Comparison of ENCODE assay signal across 8 cellular contexts in genomic region chr19:46603195-46603637, GRCh38. TPM values are rescaled to one million over a fixed set of nuclear protein-coding genes. Genes with fewer than 3 reads are reported as not detected.
A peak's percentile ranks its signal among the peaks of the same experiment; 100 is the strongest.
DNase-seq lines count a peak whose midpoint lies in the region; ATAC-seq and TF ChIP-seq lines count a peak whose summit lies in the region.

No MANE protein-coding gene starts in this region.

- peaks cover 37% of the 10 kb centered on the region for H3K36me3 Mint-ChIP-seq in activated B cell treated with CpG ODN at 0.5 μM for 24 hours (ENCODE audit: low read depth)

- no peaks in the 10 kb centered on the region for H3K27me3 ChIP-seq in HAP-1 (ENCODE audit: low read depth)
- H3K27me3 ChIP-seq in iPS-20b (ENCODE audit: insufficient read depth, low read length) = no peaks in the 10 kb centered on the region
- H3K27me3 ChIP-seq in stomach = no peaks in the 10 kb centered on the region

- peak overlapping the region; percentile 12 for H3K27ac Mint-ChIP-seq in activated B cell treated with CpG ODN at 0.5 μM for 24 hours

- DNase-seq in HAP-1 (ENCODE audit: low spot score in 2 of 2) (no peak), activated B cell treated with CpG ODN at 0.5 μM for 24 hours (no peak), stomach (peak; percentile 59), NCI-H1048 (lab: John Stamatoyannopoulos, UW) (no peak)

- no peak for TF ChIP-seq EP300 in stomach (IDR thresholded peaks at IDR 0.05)

- H3K27ac ChIP-seq in iPS-20b (ENCODE audit: low read length) (no peak overlapping the region), stomach (peak overlapping the region; percentile 94 to 99 (median 96))

- in situ Hi-C loops in HAP-1 (cut with MboI; ENCODE audit: low sequenced_read_pairs) = no loop called here

- H3K9ac ChIP-seq in iPS-20b (ENCODE audit: low read depth, low read length) = peak overlapping the region; percentile 97; the same call in 1 of the 2 replicates

- H3K9me3 ChIP-seq in HAP-1 (no peaks in the 10 kb centered on the region), iPS-20b (ENCODE audit: insufficient read depth, low read depth, low read length) (no peaks in the 10 kb centered on the region), stomach (no peaks in the 10 kb centered on the region)

- H3K4me1 Mint-ChIP-seq in activated B cell treated with CpG ODN at 0.5 μM for 24 hours = peaks cover 30% of the 10 kb centered on the region

- peak overlapping the region; percentile 100 for H3K4me3 ChIP-seq in HAP-1
- H3K4me3 ChIP-seq in iPS-20b (ENCODE audit: low read length) = peak overlapping the region; percentile 99; the same call in 1 of the 2 replicates
- H3K4me3 ChIP-seq in stomach = peak overlapping the region; percentile 80 to 100 (median 96)

- H3K4me3 Mint-ChIP-seq in activated B cell treated with CpG ODN at 0.5 μM for 24 hours = peak overlapping the region; percentile 99

- TF ChIP-seq POLR2A in stomach (IDR thresholded peaks at IDR 0.05) = no peak

- TF ChIP-seq CTCF in activated B cell treated with CpG ODN at 0.5 μM for 24 hours (IDR thresholded peaks at IDR 0.05) = no peak
- no peak for TF ChIP-seq CTCF in stomach (IDR thresholded peaks at IDR 0.05)

- H3K9me3 Mint-ChIP-seq in activated B cell treated with CpG ODN at 0.5 μM for 24 hours = peaks cover 5% of the 10 kb centered on the region

- CTCF ChIA-PET in activated B cell treated with CpG ODN at 0.5 μM for 24 hours (lab: Charles Lee) = interaction anchor here (1.1 to 5.3 kb wide), 5 partner anchors 9 to 126 kb away, joined by 3 to 33 read pairs (median 6); partner anchors contain the start of gene DACT3

- H3K27me3 Mint-ChIP-seq in activated B cell treated with CpG ODN at 0.5 μM for 24 hours = no peaks in the 10 kb centered on the region

- POLR2A ChIA-PET in activated B cell treated with CpG ODN at 0.5 μM for 24 hours (lab: Charles Lee) = interaction anchor here (0.5 to 4.3 kb wide), 4 partner anchors 9 to 58 kb away, joined by 6 to 69 read pairs (median 48); partner anchors contain the start of gene DACT3

- H3K36me3 ChIP-seq in HAP-1 (replicated peaks) = peaks cover 44% of the 10 kb centered on the region
- peaks cover 38% of the 10 kb centered on the region for H3K36me3 ChIP-seq in iPS-20b (ENCODE audit: insufficient read depth, low read depth, low read length)
- H3K36me3 ChIP-seq in stomach = peaks cover 29 to 32% (median 31%) of the 10 kb centered on the region in 4 donors

- ATAC-seq in activated B cell treated with CpG ODN at 0.5 μM for 24 hours (ENCODE audit: low read depth) = no peak
- no peak for ATAC-seq in HG02938 (IDR thresholded peaks at IDR 0.05; ENCODE audit: unreplicated experiment)
- ATAC-seq in HG03457 (IDR thresholded peaks at IDR 0.05; ENCODE audit: unreplicated experiment) = no peak
- ATAC-seq in GM19455 (IDR thresholded peaks at IDR 0.05; ENCODE audit: unreplicated experiment) = no peak

- H3K4me1 ChIP-seq in HAP-1 (peaks cover 11% of the 10 kb centered on the region), iPS-20b (ENCODE audit: insufficient read depth, low read length) (peaks cover 12% of the 10 kb centered on the region), stomach (peaks cover 31 to 63% (median 47%) of the 10 kb centered on the region in 4 donors)

- intact Hi-C loops in activated B cell treated with CpG ODN at 0.5 μM for 24 hours (cut with micrococcal nuclease) (no loop called here), stomach (cut with DNase I; ENCODE audit: low total_unique reads) (no loop called here)

- WGBS in stomach, 5 donors = 6 to 17% (median 14%) methylated on average over 2 of the region's 2 CpGs

RNA-seq across cellular contexts. Expression of gene CALM3, which starts 2.1 kb away (rescaled TPM):
- total RNA-seq in activated B cell treated with CpG ODN at 0.5 μM for 24 hours (174 and 200 TPM in 2 replicates), stomach (100 to 1,000 TPM in 4 of 5 donors, 10 to 100 TPM in 1; 94.7 to 147 (median 106) TPM)
- 100 to 1,000 TPM in 2 of 3 donors, 10 to 100 TPM in 1; 84.2 to 203 (median 174) TPM for polyA plus RNA-seq in stomach

RNA-seq across cellular contexts. Expression of gene PTGIR, which starts 21.7 kb away (rescaled TPM):
- total RNA-seq in activated B cell treated with CpG ODN at 0.5 μM for 24 hours (13.4 and 17.8 TPM in 2 replicates), stomach (1 to 10 TPM in 3 of 5 donors, not detected in 2; 1.8 to 6.7 (median 5.8) TPM)
- polyA plus RNA-seq in stomach = 1 to 10 TPM; 1.6 to 1.7 (median 1.6) TPM

RNA-seq across cellular contexts. Expression of gene GNG8, which starts 32.8 kb away (rescaled TPM):
- total RNA-seq in activated B cell treated with CpG ODN at 0.5 μM for 24 hours (33.1 and 38.2 TPM in 2 replicates), stomach (not detected)
- polyA plus RNA-seq in stomach = not detected

RNA-seq across cellular contexts. Expression of gene DACT3, which starts 57.8 kb away (rescaled TPM):
- total RNA-seq in activated B cell treated with CpG ODN at 0.5 μM for 24 hours (0.49 and 0.75 TPM in 2 replicates), stomach (10 to 100 TPM in 4 of 5 donors, 1 to 10 TPM in 1; 9.7 to 29.9 (median 11.1) TPM)
- polyA plus RNA-seq in stomach = 10 to 100 TPM in 1 of 3 donors, 1 to 10 TPM in 2; 6.1 to 10.5 (median 6.4) TPM

Comparison
In these comparisons a context has a peak if more than half of its experiments do, and no peak if none do; other contexts are left out.
1. RNA of gene GNG8, which starts 32.8 kb away (total RNA-seq): 33.1 to 38.2 TPM in activated B cell treated with CpG ODN at 0.5 μM for 24 hours; not detected in stomach; every median in the first group is over 10 times any median in the second.
2. Peak in every context shown above with its lines, with median percentiles within 50 percentile points of each other: H3K4me3 ChIP-seq.